19 cellular contexts compared by ENCODE assay signal in genomic region chr17:8963017-8963416, GRCh38. TPM values are rescaled to one million over a fixed set of nuclear protein-coding genes. Genes with fewer than 3 reads are reported as not detected.
A peak's percentile ranks its signal among the peaks of the same experiment; 100 is the strongest.
DNase-seq lines count a peak whose midpoint lies in the region; ATAC-seq and TF ChIP-seq lines count a peak whose summit lies in the region.
"Had no signal": no experiment of that assay in that cellular context is flagged by ENCODE, and none has a peak within 500 bp of the region (broad histone marks: within the 10 kb centered on the region; RNA-seq: fewer than 3 reads in every experiment).

No MANE protein-coding gene starts in this region.

- peaks cover 4% of the 10 kb centered on the region for H3K9me3 Mint-ChIP-seq in activated T-cell treated with anti-CD3 and anti-CD28 coated beads, Interleukin-2, amount 50 U/mL, for 4 hours
- H3K9me3 Mint-ChIP-seq in activated naive CD8-positive, alpha-beta T cell treated with anti-CD3 and anti-CD28 coated beads, Interleukin-2, amount 50 U/mL, for 24 hours = peaks cover 3% of the 10 kb centered on the region
- H3K9me3 Mint-ChIP-seq in stimulated activated effector memory CD8-positive, alpha-beta T cell treated with anti-CD3 and anti-CD28 coated beads, Interleukin-12 subunit alpha, Interleukin-12 subunit beta, amount 100 ng/mL, for 72 hours = peaks cover 4% of the 10 kb centered on the region

- peak overlapping the region; percentile 79 for H3K4me3 ChIP-seq in HL-60 (replicated peaks; ENCODE audit: insufficient read depth, low read length)
- H3K4me3 ChIP-seq: lung, uterus had no signal

- intact Hi-C loops in posterior vena cava (cut with DNase I) = no loop called here

- H3K27ac ChIP-seq in HL-60 (replicated peaks) = no peak overlapping the region
- H3K27ac ChIP-seq: coronary artery, epithelial cell of prostate, uterus had no signal

- peak overlapping the region; percentile 94 for H3K27ac Mint-ChIP-seq in activated naive CD8-positive, alpha-beta T cell treated with anti-CD3 and anti-CD28 coated beads, Interleukin-2, amount 50 U/mL, for 24 hours
- peak overlapping the region; percentile 89 for H3K27ac Mint-ChIP-seq in stimulated activated effector memory CD8-positive, alpha-beta T cell treated with anti-CD3 and anti-CD28 coated beads, Interleukin-12 subunit alpha, Interleukin-12 subunit beta, amount 100 ng/mL, for 72 hours
- H3K27ac Mint-ChIP-seq: nephron progenitor cell had no signal

- H3K4me3 Mint-ChIP-seq in activated T-cell treated with anti-CD3 and anti-CD28 coated beads, Interleukin-2, amount 50 U/mL, for 4 hours = peak overlapping the region; percentile 92
- peak overlapping the region; percentile 88 for H3K4me3 Mint-ChIP-seq in activated naive CD8-positive, alpha-beta T cell treated with anti-CD3 and anti-CD28 coated beads, Interleukin-2, amount 50 U/mL, for 24 hours
- peak overlapping the region; percentile 84 for H3K4me3 Mint-ChIP-seq in stimulated activated effector memory CD8-positive, alpha-beta T cell treated with anti-CD3 and anti-CD28 coated beads, Interleukin-12 subunit alpha, Interleukin-12 subunit beta, amount 100 ng/mL, for 72 hours

- no peak for TF ChIP-seq CTCF in HL-60 (IDR thresholded peaks at IDR 0.05; ENCODE audit: insufficient read depth, low read length)

- peaks cover 72% of the 10 kb centered on the region for H3K4me1 Mint-ChIP-seq in activated T-cell treated with anti-CD3 and anti-CD28 coated beads, Interleukin-2, amount 50 U/mL, for 4 hours (ENCODE audit: low read depth)
- H3K4me1 Mint-ChIP-seq in activated naive CD8-positive, alpha-beta T cell treated with anti-CD3 and anti-CD28 coated beads, Interleukin-2, amount 50 U/mL, for 24 hours = peaks cover 73% of the 10 kb centered on the region
- peaks cover 84% of the 10 kb centered on the region for H3K4me1 Mint-ChIP-seq in stimulated activated effector memory CD8-positive, alpha-beta T cell treated with anti-CD3 and anti-CD28 coated beads, Interleukin-12 subunit alpha, Interleukin-12 subunit beta, amount 100 ng/mL, for 72 hours

- peaks cover 31% of the 10 kb centered on the region for H3K36me3 Mint-ChIP-seq in activated T-cell treated with anti-CD3 and anti-CD28 coated beads, Interleukin-2, amount 50 U/mL, for 4 hours (ENCODE audit: insufficient read depth)
- peaks cover 38% of the 10 kb centered on the region for H3K36me3 Mint-ChIP-seq in activated naive CD8-positive, alpha-beta T cell treated with anti-CD3 and anti-CD28 coated beads, Interleukin-2, amount 50 U/mL, for 24 hours (ENCODE audit: low read depth)
- peaks cover 68% of the 10 kb centered on the region for H3K36me3 Mint-ChIP-seq in stimulated activated effector memory CD8-positive, alpha-beta T cell treated with anti-CD3 and anti-CD28 coated beads, Interleukin-12 subunit alpha, Interleukin-12 subunit beta, amount 100 ng/mL, for 72 hours

- H3K27me3 Mint-ChIP-seq in activated T-cell treated with anti-CD3 and anti-CD28 coated beads, Interleukin-2, amount 50 U/mL, for 4 hours (ENCODE audit: low read depth) = no peaks in the 10 kb centered on the region
- H3K27me3 Mint-ChIP-seq in activated naive CD8-positive, alpha-beta T cell treated with anti-CD3 and anti-CD28 coated beads, Interleukin-2, amount 50 U/mL, for 24 hours = no peaks in the 10 kb centered on the region

- DNase-seq in activated T-cell treated with anti-CD3 and anti-CD28 coated beads, Interleukin-2, amount 50 U/mL, for 4 hours = no peak
- no peak for DNase-seq in activated T-cell treated with anti-CD3 and anti-CD28 coated beads, Interleukin-2, amount 50 U/mL, for 1 hour
- DNase-seq in HL-60 (ENCODE audit: low read depth in 1 of 2, low spot score in 1 of 2) (no peak), NCI-H774 (lab: John Stamatoyannopoulos, UW) (no peak), posterior vena cava (ENCODE audit: low spot score) (no peak)
- no peak for DNase-seq in activated naive CD8-positive, alpha-beta T cell treated with anti-CD3 and anti-CD28 coated beads, Interleukin-2, amount 50 U/mL, for 24 hours
- DNase-seq in stimulated activated effector memory CD8-positive, alpha-beta T cell treated with anti-CD3 and anti-CD28 coated beads, Interleukin-12 subunit alpha, Interleukin-12 subunit beta, amount 100 ng/mL, for 72 hours (ENCODE audit: low spot score in 2 of 2) = peak in 1 of 2 donors; percentile 42
- DNase-seq: ACHN; activated CD4-positive, CD25-positive, alpha-beta regulatory T cell treated with anti-CD3 and anti-CD28 coated beads, Interleukin-2, amount 50 U/mL, for 72 hours; HCEC 1CT; NCI-H1694; nephron progenitor cell; uterus had no signal

- ATAC-seq in activated T-cell treated with anti-CD3 and anti-CD28 coated beads, Interleukin-2, amount 50 U/mL, for 4 hours = no peak
- no peak for ATAC-seq in activated naive CD8-positive, alpha-beta T cell treated with anti-CD3 and anti-CD28 coated beads, Interleukin-2, amount 50 U/mL, for 24 hours
- ATAC-seq in stimulated activated effector memory CD8-positive, alpha-beta T cell treated with anti-CD3 and anti-CD28 coated beads, Interleukin-12 subunit alpha, Interleukin-12 subunit beta, amount 100 ng/mL, for 72 hours = no peak
- ATAC-seq in GM19463 (IDR thresholded peaks at IDR 0.05; ENCODE audit: unreplicated experiment) = no peak
- ATAC-seq: Right ventricle myocardium inferior had no signal

- no peaks in the 10 kb centered on the region for H3K27me3 ChIP-seq in HL-60 (ENCODE audit: insufficient read depth, poor library complexity, severe bottlenecking)

RNA-seq across cellular contexts. Expression of gene PIK3R5, which starts 2.5 kb away (rescaled TPM):
- total RNA-seq in activated T-cell treated with anti-CD3 and anti-CD28 coated beads, Interleukin-2, amount 50 U/mL, for 4 hours = 10 to 100 TPM in 2 of 3 donors, 1 to 10 TPM in 1; 8.4 to 17.8 (median 13.6) TPM
- 10 to 100 TPM; 15.2 to 18.0 TPM for total RNA-seq in posterior vena cava

RNA-seq across cellular contexts. Expression of gene NTN1, which starts 58.3 kb away (rescaled TPM):
- under 1 TPM; 0.53 to 0.71 (median 0.55) TPM for total RNA-seq in activated T-cell treated with anti-CD3 and anti-CD28 coated beads, Interleukin-2, amount 50 U/mL, for 4 hours
- total RNA-seq in posterior vena cava = 10 to 100 TPM in 1 of 2 donors, 1 to 10 TPM in 1; 6.9 to 15.4 TPM
- total RNA-seq: G401 had no signal

Comparison
In these comparisons a context has a peak if more than half of its experiments do, and no peak if none do; other contexts are left out.
1. RNA of gene NTN1, which starts 58.3 kb away (total RNA-seq): 6.9 to 15.4 TPM in posterior vena cava; 0.53 to 0.71 TPM in activated T-cell treated with anti-CD3 and anti-CD28 coated beads, Interleukin-2, amount 50 U/mL, for 4 hours; every median in the first group is over 4 times any median in the second.
2. Peak in every context shown above with its lines, with median percentiles within 50 percentile points of each other: H3K4me3 Mint-ChIP-seq.